1 cellular context compared by ENCODE assay signal in genomic region chr1:162397039-162397448, GRCh38.
A peak's percentile ranks its signal among the peaks of the same experiment; 100 is the strongest.
TF ChIP-seq lines count a peak whose summit lies in the region.

No MANE protein-coding gene starts in this region.

TF ChIP-seq in K562, 482 proteins besides CTCF, POLR2A, EP300 and RAD21 (continued from another document and continues in another):
- TF ChIP-seq MLX (CRISPR knock-in tag; conservative IDR thresholded peaks at IDR 0.05) = no peak
- no peak for TF ChIP-seq KDM5B (IDR thresholded peaks at IDR 0.05; ENCODE audit: insufficient replicate concordance, low read depth, low read length)
- TF ChIP-seq NUFIP1 (IDR thresholded peaks at IDR 0.05; ENCODE audit: partially characterized antibody) = no peak
- TF ChIP-seq SRSF1 (IDR thresholded peaks at IDR 0.05; ENCODE audit: low read depth, low read length) = no peak
- no peak for TF ChIP-seq SNIP1 (IDR thresholded peaks at IDR 0.05; ENCODE audit: low read depth)
- 0 out of 2 replicates have a peak, but pooled peaks have one; percentile 22 for TF ChIP-seq NBN (IDR thresholded peaks at IDR 0.05; ENCODE audit: low read depth)
- TF ChIP-seq ZNF551 (CRISPR knock-in tag; IDR thresholded peaks at IDR 0.05) = no peak
- no peak for TF ChIP-seq MBD1 (CRISPR knock-in tag; IDR thresholded peaks at IDR 0.05)
- peak; percentile 39; the same call in 1 of the 2 replicates for TF ChIP-seq CREM (IDR thresholded peaks at IDR 0.05; ENCODE audit: low read depth)
- TF ChIP-seq ZNF253 (CRISPR knock-in tag; conservative IDR thresholded peaks at IDR 0.05) = no peak
- TF ChIP-seq SAFB (IDR thresholded peaks at IDR 0.05; ENCODE audit: borderline replicate concordance, low read depth, low read length) = no peak
- TF ChIP-seq FOSL1 (tag; conservative IDR thresholded peaks at IDR 0.05) = peak; percentile 77
- no peak for TF ChIP-seq KHSRP (IDR thresholded peaks at IDR 0.05)
- no peak for TF ChIP-seq ZNF277 (CRISPR knock-in tag; IDR thresholded peaks at IDR 0.05; ENCODE audit: borderline replicate concordance)
- TF ChIP-seq DPF2 (IDR thresholded peaks at IDR 0.05) = peak; percentile 89
- TF ChIP-seq ZNF175 (CRISPR knock-in tag; IDR thresholded peaks at IDR 0.05; ENCODE audit: low read depth) = no peak
- TF ChIP-seq SMARCA4 (IDR thresholded peaks at IDR 0.05) = peak; percentile 78
- no peak for TF ChIP-seq ZZZ3 (IDR thresholded peaks at IDR 0.05)
- TF ChIP-seq TARDBP (IDR thresholded peaks at IDR 0.05) = no peak
- no peak for TF ChIP-seq CREB3 (tag; conservative IDR thresholded peaks at IDR 0.05; ENCODE audit: low read depth)
- no peak for TF ChIP-seq SRSF3 (IDR thresholded peaks at IDR 0.05; ENCODE audit: insufficient read depth, low read length)
- TF ChIP-seq MAFG (tag; conservative IDR thresholded peaks at IDR 0.05) = no peak
- peak; percentile 55; the same call in 1 of the 2 replicates for TF ChIP-seq L3MBTL2 (IDR thresholded peaks at IDR 0.05)
- TF ChIP-seq TAL1 (IDR thresholded peaks at IDR 0.05) = peak; percentile 65
- no peak for TF ChIP-seq ZFP91 (CRISPR knock-in tag; IDR thresholded peaks at IDR 0.05)
- no peak for TF ChIP-seq BCLAF1 (IDR thresholded peaks at IDR 0.05; ENCODE audit: borderline replicate concordance in 1 of 2, control insufficient read depth in 1 of 2, low read depth in 2 of 2, low read length in 1 of 2)
- no peak for TF ChIP-seq ZNF764 (CRISPR knock-in tag; IDR thresholded peaks at IDR 0.05; ENCODE audit: low read depth)
- no peak for TF ChIP-seq MGA (IDR thresholded peaks at IDR 0.05)
- TF ChIP-seq PCBP1 (IDR thresholded peaks at IDR 0.05; ENCODE audit: low read depth, low read length, poor library complexity, severe bottlenecking) = no peak
- no peak for TF ChIP-seq SNAPC5 (CRISPR knock-in tag; IDR thresholded peaks at IDR 0.05)
- no peak for TF ChIP-seq ATF6 (CRISPR knock-in tag; IDR thresholded peaks at IDR 0.05)
- TF ChIP-seq TCF15 (CRISPR knock-in tag; IDR thresholded peaks at IDR 0.05) = no peak
- no peak for TF ChIP-seq KAT7 (CRISPR knock-in tag; IDR thresholded peaks at IDR 0.05; ENCODE audit: borderline replicate concordance)
- no peak for TF ChIP-seq BCOR (IDR thresholded peaks at IDR 0.05)
- TF ChIP-seq XRCC4 (IDR thresholded peaks at IDR 0.05; ENCODE audit: extremely low read depth, insufficient read depth, insufficient read length) = no peak
